8 cellular contexts compared by ENCODE assay signal in the genomic region with DNA sequence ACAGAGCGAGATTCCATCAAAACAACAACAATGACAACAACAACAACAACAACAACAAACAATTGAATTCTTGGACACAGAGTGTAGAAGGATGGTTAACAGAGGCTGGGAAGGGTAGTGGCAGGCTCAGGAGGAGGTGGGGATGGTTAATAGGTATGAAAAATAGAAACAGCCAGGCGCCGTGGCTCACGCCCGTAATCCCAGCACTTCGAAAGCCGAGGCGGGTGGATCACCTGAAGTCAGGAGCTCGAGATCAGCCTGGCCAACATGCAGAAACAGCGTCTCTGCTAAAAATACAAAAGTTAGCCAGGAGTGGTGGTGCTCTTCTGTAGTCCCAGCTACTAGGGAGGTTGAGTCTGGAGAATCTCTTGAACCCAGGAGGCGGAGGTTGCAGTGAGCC.
"Had no signal": no experiment of that assay in that cellular context is flagged by ENCODE, and none has a peak within 500 bp of the region (broad histone marks: within the 10 kb centered on the region; RNA-seq: fewer than 3 reads in every experiment).

No MANE protein-coding gene starts in this region.

- H3K4me3 ChIP-seq: K562 had no signal

- FAIRE-seq: HepG2, HTR-8/SVneo, K562 had no signal

- H3K27ac Mint-ChIP-seq: IgD-negative memory B cell had no signal

- H3K4me3 Mint-ChIP-seq: IgD-negative memory B cell had no signal

- H3K4me1 Mint-ChIP-seq: IgD-negative memory B cell had no signal

- H3K27me3 Mint-ChIP-seq: IgD-negative memory B cell had no signal

- DNase-seq: IMR-90, KBM-7, KG1 had no signal

- ATAC-seq: HepG2, K562 had no signal

- H3K36me3 Mint-ChIP-seq: IgD-negative memory B cell had no signal

- H3K9me3 Mint-ChIP-seq: IgD-negative memory B cell had no signal

- H3K27ac ChIP-seq: HL-60 had no signal
